Comparison of ENCODE assay signal across 9 cellular contexts in the genomic region with DNA sequence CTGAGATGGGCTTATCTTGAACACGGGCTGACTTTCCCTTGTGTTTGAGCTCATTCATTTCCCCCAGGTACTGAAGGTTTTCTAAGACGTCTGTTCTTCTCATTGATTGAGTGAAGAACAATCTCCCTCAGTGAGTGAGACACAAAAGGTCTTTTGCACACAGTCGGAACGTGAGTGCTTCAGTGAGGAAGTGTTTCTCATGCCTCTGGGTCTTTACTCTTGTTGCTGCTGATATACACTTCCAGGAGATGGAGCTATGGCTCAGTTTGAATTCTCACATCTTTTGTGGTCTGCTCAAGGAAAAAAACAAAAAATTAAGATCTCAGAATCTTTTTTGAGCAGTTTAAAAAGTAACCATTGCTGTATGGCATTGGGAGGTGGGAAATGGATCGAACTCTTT.
A peak's percentile ranks its signal among the peaks of the same experiment; 100 is the strongest.
DNase-seq lines count a peak whose midpoint lies in the region; ATAC-seq and TF ChIP-seq lines count a peak whose summit lies in the region.
"Had no signal": no experiment of that assay in that cellular context is flagged by ENCODE, and none has a peak within 500 bp of the region (broad histone marks: within the 10 kb centered on the region; RNA-seq: fewer than 3 reads in every experiment).

No MANE protein-coding gene starts in this region.

- peak overlapping the region; percentile 33 for H3K4me3 ChIP-seq in BE2C (ENCODE audit: low read depth, low read length)

- ATAC-seq in GM21390 (IDR thresholded peaks at IDR 0.05; ENCODE audit: unreplicated experiment), result no peak

- no peaks in the 10 kb centered on the region for H3K36me3 ChIP-seq in BE2C

- H3K9me3 ChIP-seq in BE2C, result no peaks in the 10 kb centered on the region

- DNase-seq in BE2C (no peak), HT-29 (ENCODE audit: low spot score) (peak; percentile 1), medulla oblongata (ENCODE audit: extremely low spot score) (peak; percentile 31), GF-D8 (lab: John Stamatoyannopoulos, UW) (no peak), T1000 (lab: John Stamatoyannopoulos, UW) (no peak), ureter (ENCODE audit: low spot score) (no peak)
- DNase-seq: stimulated activated CD8-positive, alpha-beta memory T cell treated with anti-CD3 and anti-CD28 coated beads, Interleukin-4, amount 100 ng/mL, for 48 hours had no signal

- H3K27me3 ChIP-seq in BE2C, result no peaks in the 10 kb centered on the region

- TF ChIP-seq CTCF in BE2C (IDR thresholded peaks at IDR 0.05; ENCODE audit: low read depth, low read length), result peak; percentile 77
- peak; percentile 67 for TF ChIP-seq CTCF in VCaP (conservative IDR thresholded peaks at IDR 0.05)

- H3K4me1 ChIP-seq in BE2C, result peaks cover 22% of the 10 kb centered on the region

- H3K27ac ChIP-seq in VCaP, result no peak overlapping the region

Comparison
In these comparisons a context has a peak if more than half of its experiments do, and no peak if none do; other contexts are left out.
1. DNase-seq: peak in HT-29 (single experiment) and medulla oblongata (single experiment); none in BE2C (single experiment), GF-D8 (single experiment), T1000 (single experiment) and ureter (single experiment).